32 cellular contexts compared by ENCODE assay signal in genomic region chr19:51965583-51965982, GRCh38.
"Had no signal": no experiment of that assay in that cellular context is flagged by ENCODE, and none has a peak within 500 bp of the region (broad histone marks: within the 10 kb centered on the region; RNA-seq: fewer than 3 reads in every experiment).

No MANE protein-coding gene starts in this region.

- H3K4me3 Mint-ChIP-seq: activated naive CD4-positive, alpha-beta T cell treated with anti-CD3 and anti-CD28 coated beads, Interleukin-2, amount 10 ng/mL, durations not matched to agents 7 days and 5 days; activated naive CD8-positive, alpha-beta T cell treated with anti-CD3 and anti-CD28 coated beads, Interleukin-2, amount 10 ng/mL, durations not matched to agents 7 days and 5 days; activated T-helper 1 cell treated with anti-CD3 and anti-CD28 coated beads, Interleukin-12 subunit alpha, Interleukin-12 subunit beta, Interleukin-2, Interleukin-4 antibody, amounts not matched to agents 30 ng/mL and 10 ng/mL and 1 ng/mL, durations not matched to agents 14 hours and 24 hours and 36 hours; dendritic cell treated with granulocyte-macrophage colony-stimulating factor and Interleukin-4, amounts not matched to agents 40 ng/mL and 50 ng/mL, for 4 days; neural crest cell; stimulated activated naive B cell treated with anti-CD40 and anti-IgM and Interleukin-4, amounts not matched to agents 10 μg/mL and 1 μg/mL and 100 μg/mL, for 72 hours; T-helper 1 cell treated with Interleukin-12 subunit alpha and Interleukin-12 subunit beta and Interleukin-4 antibody, amounts not matched to agents 30 μg/mL and 1 μg/mL, for 36 hours had no signal

- H3K4me2 ChIP-seq: hepatocyte had no signal

- DNase-seq: activated CD4-positive, alpha-beta T cell treated with anti-CD3 and anti-CD28 coated beads for 48 hours; activated CD4-positive, alpha-beta T cell treated with anti-CD3 and anti-CD28 coated beads, Interleukin-2, amount 50 U/mL, for 48 hours; activated CD8-positive, alpha-beta memory T cell treated with anti-CD3 and anti-CD28 coated beads, Interleukin-2, amount 50 U/mL, for 4 hours; activated effector memory CD4-positive, alpha-beta T cell treated with anti-CD3 and anti-CD28 coated beads, Interleukin-2, amount 50 U/mL, for 16 hours; activated naive CD4-positive, alpha-beta T cell treated with anti-CD3 and anti-CD28 coated beads, Interleukin-2, amount 10 ng/mL, durations not matched to agents 7 days and 5 days; activated naive CD8-positive, alpha-beta T cell treated with anti-CD3 and anti-CD28 coated beads, Interleukin-2, amount 10 ng/mL, durations not matched to agents 7 days and 5 days; activated T-cell treated with anti-CD3 and anti-CD28 coated beads, Interleukin-2, amount 50 U/mL, for 1 hour; amygdala; central memory CD4-positive, alpha-beta T cell; effector CD8-positive, alpha-beta T cell; erythroblast; gastrocnemius medialis; glutamatergic neuron; naive thymus-derived CD8-positive, alpha-beta T cell; nucleus accumbens; pancreas; psoas muscle; stimulated activated CD4-positive, alpha-beta T cell treated with anti-CD3 and anti-CD28 coated beads, Interleukin-15, amount 100 ng/mL, for 24 hours; stimulated activated CD4-positive, alpha-beta T cell treated with anti-CD3 and anti-CD28 coated beads, Interleukin-2, amount 100 ng/mL, for 24 hours; stimulated activated naive B cell treated with anti-CD40 and anti-IgM and Interleukin-4, amounts not matched to agents 10 μg/mL and 1 μg/mL and 100 μg/mL, for 72 hours; stomach; SW 1271; T-helper 9 cell; WERI-Rb-1 had no signal

- H2AFZ ChIP-seq: hepatocyte had no signal

- H3K79me2 ChIP-seq: hepatocyte had no signal

- H3K27me3 ChIP-seq: gastrocnemius medialis, hepatocyte, pancreas, stomach, suprapubic skin, tibial nerve had no signal

- H3K27ac ChIP-seq: gastrocnemius medialis, hepatocyte, pancreas, psoas muscle, stomach, suprapubic skin, tibial nerve, WERI-Rb-1 had no signal

- H3K4me1 Mint-ChIP-seq: activated naive CD4-positive, alpha-beta T cell treated with anti-CD3 and anti-CD28 coated beads, Interleukin-2, amount 10 ng/mL, durations not matched to agents 7 days and 5 days; activated naive CD8-positive, alpha-beta T cell treated with anti-CD3 and anti-CD28 coated beads, Interleukin-2, amount 10 ng/mL, durations not matched to agents 7 days and 5 days; naive thymus-derived CD8-positive, alpha-beta T cell; neural crest cell; stimulated activated naive B cell treated with anti-CD40 and anti-IgM and Interleukin-4, amounts not matched to agents 10 μg/mL and 1 μg/mL and 100 μg/mL, for 72 hours had no signal

- H3K4me3 ChIP-seq: hepatocyte, lung, pancreas, psoas muscle, stomach, suprapubic skin, tibial nerve had no signal

- H3K27ac Mint-ChIP-seq: activated naive CD4-positive, alpha-beta T cell treated with anti-CD3 and anti-CD28 coated beads, Interleukin-2, amount 10 ng/mL, durations not matched to agents 7 days and 5 days; activated naive CD8-positive, alpha-beta T cell treated with anti-CD3 and anti-CD28 coated beads, Interleukin-2, amount 10 ng/mL, durations not matched to agents 7 days and 5 days; activated T-helper 1 cell treated with anti-CD3 and anti-CD28 coated beads, Interleukin-12 subunit alpha, Interleukin-12 subunit beta, Interleukin-2, Interleukin-4 antibody, amounts not matched to agents 30 ng/mL and 10 ng/mL and 1 ng/mL, durations not matched to agents 14 hours and 24 hours and 36 hours; dendritic cell treated with granulocyte-macrophage colony-stimulating factor and Interleukin-4, amounts not matched to agents 40 ng/mL and 50 ng/mL, for 4 days; stimulated activated naive B cell treated with anti-CD40 and anti-IgM and Interleukin-4, amounts not matched to agents 10 μg/mL and 1 μg/mL and 100 μg/mL, for 72 hours; T-helper 1 cell treated with Interleukin-12 subunit alpha and Interleukin-12 subunit beta and Interleukin-4 antibody, amounts not matched to agents 30 μg/mL and 1 μg/mL, for 36 hours had no signal

- H3K4me1 ChIP-seq: gastrocnemius medialis, pancreas, psoas muscle, stomach, suprapubic skin, tibial nerve had no signal

- H3K27me3 Mint-ChIP-seq: activated naive CD4-positive, alpha-beta T cell treated with anti-CD3 and anti-CD28 coated beads, Interleukin-2, amount 10 ng/mL, durations not matched to agents 7 days and 5 days; activated naive CD8-positive, alpha-beta T cell treated with anti-CD3 and anti-CD28 coated beads, Interleukin-2, amount 10 ng/mL, durations not matched to agents 7 days and 5 days; dendritic cell treated with granulocyte-macrophage colony-stimulating factor and Interleukin-4, amounts not matched to agents 40 ng/mL and 50 ng/mL, for 4 days; naive thymus-derived CD8-positive, alpha-beta T cell; stimulated activated naive B cell treated with anti-CD40 and anti-IgM and Interleukin-4, amounts not matched to agents 10 μg/mL and 1 μg/mL and 100 μg/mL, for 72 hours had no signal
